In the genomic region with DNA sequence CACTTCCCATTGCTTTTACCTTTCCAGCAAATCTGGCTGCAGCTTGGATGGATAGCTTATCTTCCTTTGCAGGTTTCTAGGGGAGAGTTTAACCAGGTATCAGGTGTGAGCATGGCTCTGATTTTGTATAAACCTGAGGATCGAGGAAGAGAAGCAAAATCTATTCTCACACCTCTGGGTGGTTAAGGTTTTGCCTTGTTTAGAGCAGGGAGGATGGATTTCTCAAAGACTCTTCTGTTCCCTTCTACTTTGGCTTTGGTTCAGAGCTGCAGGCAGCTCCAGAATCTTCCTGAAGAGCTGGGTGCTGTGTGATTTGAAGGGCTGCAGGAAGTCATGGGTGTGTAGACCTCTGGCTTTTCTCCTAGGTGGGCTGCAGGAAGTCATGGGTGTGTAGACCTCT, we compare ENCODE assay signal across 9 cellular contexts. TPM values are rescaled to one million over a fixed set of nuclear protein-coding genes. Genes with fewer than 3 reads are reported as not detected.
DNase-seq lines count a peak whose midpoint lies in the region; FAIRE-seq and TF ChIP-seq lines count a peak whose summit lies in the region.
"Had no signal": no experiment of that assay in that cellular context is flagged by ENCODE, and none has a peak within 500 bp of the region (broad histone marks: within the 10 kb centered on the region; RNA-seq: fewer than 3 reads in every experiment).

No MANE protein-coding gene starts in this region.

- FAIRE-seq in keratinocyte (lab: Jason Lieb, UNC) = peak; percentile 29
- no peak for FAIRE-seq in GM12891 (lab: Jason Lieb, UNC)
- FAIRE-seq: TTC549 had no signal

- H3F3A ChIP-seq in smooth muscle cell (ENCODE audit: low read depth) = peaks cover 13% of the 10 kb centered on the region

- H3K27me3 ChIP-seq in HAP-1 (ENCODE audit: low read depth) = no peaks in the 10 kb centered on the region
- H3K27me3 ChIP-seq in keratinocyte (ENCODE audit: control insufficient read depth, extremely low read depth, insufficient read depth, low read length) = no peaks in the 10 kb centered on the region
- no peaks in the 10 kb centered on the region for H3K27me3 ChIP-seq in smooth muscle cell (ENCODE audit: low read depth)

- dilution Hi-C loops in keratinocyte (cut with MboI; ENCODE audit: extremely low pct_ligation_motif_present, low sequenced_read_pairs) = no loop called here

- peak overlapping the region; percentile 81 for H3K4me3 Mint-ChIP-seq in activated T-helper 1 cell treated with anti-CD3 and anti-CD28 coated beads, Interleukin-12 subunit alpha, Interleukin-12 subunit beta, Interleukin-2, Interleukin-4 antibody, amounts not matched to agents 30 ng/mL and 10 ng/mL and 1 ng/mL, durations not matched to agents 14 hours and 24 hours and 36 hours

- peaks cover 19% of the 10 kb centered on the region for H3K4me1 Mint-ChIP-seq in activated T-helper 1 cell treated with anti-CD3 and anti-CD28 coated beads, Interleukin-12 subunit alpha, Interleukin-12 subunit beta, Interleukin-2, Interleukin-4 antibody, amounts not matched to agents 30 ng/mL and 10 ng/mL and 1 ng/mL, durations not matched to agents 14 hours and 24 hours and 36 hours (ENCODE audit: low read depth)

- H3K27ac ChIP-seq in keratinocyte (ENCODE audit: control insufficient read depth, insufficient read depth, low read length) (no peak overlapping the region), smooth muscle cell (ENCODE audit: low read depth) (peak overlapping the region; percentile 85)

- in situ Hi-C loops in HAP-1 (cut with MboI; ENCODE audit: low sequenced_read_pairs) = no loop called here

- intact Hi-C loops in activated T-helper 1 cell treated with anti-CD3 and anti-CD28 coated beads, Interleukin-12 subunit alpha, Interleukin-12 subunit beta, Interleukin-2, Interleukin-4 antibody, amounts not matched to agents 30 ng/mL and 10 ng/mL and 1 ng/mL, durations not matched to agents 14 hours and 24 hours and 36 hours (cut with micrococcal nuclease) = loop anchor here (5.0 kb wide), 1 partner anchor 122 kb away; no protein-coding TSS in a partner anchor

- H3K9me1 ChIP-seq in keratinocyte (ENCODE audit: control insufficient read depth, extremely low read depth, insufficient read depth, low read length) = no peaks in the 10 kb centered on the region

- TF ChIP-seq CTCF in keratinocyte (optimal IDR thresholded peaks at IDR 0.05 in 1 of 3, IDR thresholded peaks at IDR 0.05 in 1 of 3, conservative IDR thresholded peaks at IDR 0.05 in 1 of 3; ENCODE audit: extremely low read depth in 1 of 3, insufficient read depth in 2 of 3, low read length in 3 of 3) (no peak), smooth muscle cell (IDR thresholded peaks at IDR 0.05; ENCODE audit: borderline replicate concordance, insufficient read depth, poor library complexity, severe bottlenecking) (no peak)

- H3K9ac ChIP-seq in keratinocyte (ENCODE audit: control insufficient read depth, extremely low read depth, insufficient read depth, low read length) = no peak overlapping the region
- H3K9ac ChIP-seq in smooth muscle cell (ENCODE audit: low read depth) = peak overlapping the region; percentile 72

- peaks cover 19% of the 10 kb centered on the region for H3K27me3 Mint-ChIP-seq in activated T-helper 1 cell treated with anti-CD3 and anti-CD28 coated beads, Interleukin-12 subunit alpha, Interleukin-12 subunit beta, Interleukin-2, Interleukin-4 antibody, amounts not matched to agents 30 ng/mL and 10 ng/mL and 1 ng/mL, durations not matched to agents 14 hours and 24 hours and 36 hours (ENCODE audit: insufficient read depth)

- H3K9me3 ChIP-seq in HAP-1 = no peaks in the 10 kb centered on the region
- no peaks in the 10 kb centered on the region for H3K9me3 ChIP-seq in keratinocyte (ENCODE audit: control insufficient read depth, low read depth, low read length)
- no peaks in the 10 kb centered on the region for H3K9me3 ChIP-seq in smooth muscle cell (replicated peaks; ENCODE audit: low read depth)

- H3K4me3 ChIP-seq in HAP-1 (peak overlapping the region; percentile 66), keratinocyte (ENCODE audit: control insufficient read depth in 2 of 3, extremely low read depth in 1 of 3, insufficient read depth in 2 of 3, low read depth in 1 of 3, low read length in 3 of 3) (peak overlapping the region in 2 of 3 experiments; percentile 25 to 65), smooth muscle cell (peak overlapping the region; percentile 93)

- H3K27ac Mint-ChIP-seq in activated T-helper 1 cell treated with anti-CD3 and anti-CD28 coated beads, Interleukin-12 subunit alpha, Interleukin-12 subunit beta, Interleukin-2, Interleukin-4 antibody, amounts not matched to agents 30 ng/mL and 10 ng/mL and 1 ng/mL, durations not matched to agents 14 hours and 24 hours and 36 hours = no peak overlapping the region

- 59% methylated on average over 1 of the region's 1 CpG for WGBS in smooth muscle cell (ENCODE audit: low lambda C conversion rate)

- no peak for DNase-seq in HAP-1 (ENCODE audit: low spot score in 2 of 2)
- DNase-seq in activated T-helper 1 cell treated with anti-CD3 and anti-CD28 coated beads, Interleukin-12 subunit alpha, Interleukin-12 subunit beta, Interleukin-2, Interleukin-4 antibody, amounts not matched to agents 30 ng/mL and 10 ng/mL and 1 ng/mL, durations not matched to agents 14 hours and 24 hours and 36 hours (ENCODE audit: low spot score) = no peak
- DNase-seq in keratinocyte (ENCODE audit: low read depth, low spot score) = no peak
- DNase-seq in smooth muscle cell (lab: John Stamatoyannopoulos, UW; ENCODE audit: unreplicated experiment) = no peak
- DNase-seq in stimulated activated naive CD4-positive, alpha-beta T cell treated with Interleukin-2 at 50 U/mL for 16 hours (lab: John Stamatoyannopoulos, UW) = no peak
- DNase-seq in GM12891 (ENCODE audit: insufficient read length, low spot score) = no peak
- no peak for DNase-seq in AG08396 (ENCODE audit: low spot score)
- DNase-seq: stimulated activated CD4-positive, alpha-beta T cell treated with anti-CD3 and anti-CD28 coated beads, Interleukin-4, amount 100 ng/mL, for 4 hours had no signal

- TF ChIP-seq POLR2A in GM12891 (IDR thresholded peaks at IDR 0.05; ENCODE audit: low read depth, low read length) = no peak

- H3K36me3 ChIP-seq in HAP-1 (replicated peaks) (peaks cover 29% of the 10 kb centered on the region), keratinocyte (ENCODE audit: control insufficient read depth in 2 of 2, extremely low read depth in 1 of 2, insufficient read depth in 2 of 2, low read length in 2 of 2) (peaks cover 5 to 11% of the 10 kb centered on the region in 2 experiments), smooth muscle cell (ENCODE audit: low read depth) (no peaks in the 10 kb centered on the region)

- H3K9me3 Mint-ChIP-seq in activated T-helper 1 cell treated with anti-CD3 and anti-CD28 coated beads, Interleukin-12 subunit alpha, Interleukin-12 subunit beta, Interleukin-2, Interleukin-4 antibody, amounts not matched to agents 30 ng/mL and 10 ng/mL and 1 ng/mL, durations not matched to agents 14 hours and 24 hours and 36 hours = peaks cover under 1% of the 10 kb centered on the region

- H4K20me1 ChIP-seq in keratinocyte (ENCODE audit: control insufficient read depth, extremely low read depth, insufficient read depth, low read length) (peaks cover 9% of the 10 kb centered on the region), smooth muscle cell (ENCODE audit: low read depth) (peaks cover 43% of the 10 kb centered on the region)

- H2AFZ ChIP-seq in keratinocyte (ENCODE audit: control insufficient read depth, low read length) = no peak overlapping the region
- no peak overlapping the region for H2AFZ ChIP-seq in smooth muscle cell (ENCODE audit: low read depth)

- H3K4me2 ChIP-seq in keratinocyte (ENCODE audit: control insufficient read depth, extremely low read depth, insufficient read depth, low read depth, low read length) (peak overlapping the region; percentile 81), smooth muscle cell (peak overlapping the region; percentile 95)

- peaks cover 2% of the 10 kb centered on the region for H3K36me3 Mint-ChIP-seq in activated T-helper 1 cell treated with anti-CD3 and anti-CD28 coated beads, Interleukin-12 subunit alpha, Interleukin-12 subunit beta, Interleukin-2, Interleukin-4 antibody, amounts not matched to agents 30 ng/mL and 10 ng/mL and 1 ng/mL, durations not matched to agents 14 hours and 24 hours and 36 hours (ENCODE audit: low read depth)

- peaks cover 17% of the 10 kb centered on the region for H3K79me2 ChIP-seq in keratinocyte (ENCODE audit: control insufficient read depth, insufficient read depth, low read length)
- peaks cover 47% of the 10 kb centered on the region for H3K79me2 ChIP-seq in smooth muscle cell (ENCODE audit: low read depth)

- peaks cover 24% of the 10 kb centered on the region for H3K4me1 ChIP-seq in HAP-1
- H3K4me1 ChIP-seq in keratinocyte (ENCODE audit: control insufficient read depth, extremely low read depth, insufficient read depth, low read length) = peaks cover 20% of the 10 kb centered on the region
- peaks cover 21% of the 10 kb centered on the region for H3K4me1 ChIP-seq in smooth muscle cell (ENCODE audit: low read depth)

TF ChIP-seq in GM12891, 5 proteins besides CTCF, POLR2A, EP300 and RAD21:
- TF ChIP-seq SPI1 (IDR thresholded peaks at IDR 0.05; ENCODE audit: low read depth, low read length) (no peak), POU2F2 (IDR thresholded peaks at IDR 0.05; ENCODE audit: low read depth, low read length) (no peak), POLR2AphosphoS5 (IDR thresholded peaks at IDR 0.05; ENCODE audit: low read depth, low read length) (no peak), PAX5 (IDR thresholded peaks at IDR 0.05; ENCODE audit: insufficient read depth, low read length, severe bottlenecking) (no peak)

RNA-seq across cellular contexts. Expression of a gene that starts 1.7 kb away (rescaled TPM):
- total RNA-seq in activated T-helper 1 cell treated with anti-CD3 and anti-CD28 coated beads, Interleukin-12 subunit alpha, Interleukin-12 subunit beta, Interleukin-2, Interleukin-4 antibody, amounts not matched to agents 30 ng/mL and 10 ng/mL and 1 ng/mL, durations not matched to agents 14 hours and 24 hours and 36 hours = 1.8 and 2.0 TPM in 2 replicates
- polyA plus RNA-seq in keratinocyte = 9.5 to 16.1 TPM (median 13.5 TPM) in 3 replicates
- 21.5 TPM for polyA plus RNA-seq in keratinocyte (2011; ENCODE audit: low read depth)
- polyA plus RNA-seq in keratinocyte (2011; cell fraction: cytosol; rRNA removed) = 9.2 and 17.5 TPM in 2 replicates
- 12.7 and 13.0 TPM in 2 replicates for polyA plus RNA-seq in keratinocyte (2011; cell fraction: nucleus; rRNA removed)
- polyA plus RNA-seq in keratinocyte (2012; ENCODE audit: low replicate concordance) = 8.4 and 15.7 TPM in 2 replicates
- 3.4 to 14.2 TPM (median 5.3 TPM) in 3 replicates for polyA minus RNA-seq in keratinocyte
- polyA minus RNA-seq in keratinocyte (2011; cell fraction: cytosol; rRNA and poly(A)+ RNA removed) = 18.2 TPM
- polyA minus RNA-seq in keratinocyte (2011; cell fraction: nucleus; rRNA and poly(A)+ RNA removed) = 3.7 and 5.3 TPM in 2 replicates
- total RNA-seq in smooth muscle cell = 70.3 and 71.2 TPM in 2 replicates
- polyA plus RNA-seq in smooth muscle cell = 98.9 and 126 TPM in 2 replicates
- polyA plus RNA-seq in GM12891 (2012; ENCODE audit: low read depth, missing spikeins) = 8.5 TPM

Comparison
In these comparisons a context has a peak if more than half of its experiments do, and no peak if none do; other contexts are left out.
1. RNA of a gene that starts 1.7 kb away (total RNA-seq): 70.3 to 71.2 TPM in smooth muscle cell; 1.8 to 2.0 TPM in activated T-helper 1 cell treated with anti-CD3 and anti-CD28 coated beads, Interleukin-12 subunit alpha, Interleukin-12 subunit beta, Interleukin-2, Interleukin-4 antibody, amounts not matched to agents 30 ng/mL and 10 ng/mL and 1 ng/mL, durations not matched to agents 14 hours and 24 hours and 36 hours; every median in the first group is over 10 times any median in the second.
2. Peak in every context shown above with its lines, with median percentiles within 50 percentile points of each other: H3K4me3 ChIP-seq.